8 cellular contexts compared by ENCODE assay signal in genomic region chr15:68820205-68820588, GRCh38. TPM values are rescaled to one million over a fixed set of nuclear protein-coding genes. Genes with fewer than 3 reads are reported as not detected.
DNase-seq lines count a peak whose midpoint lies in the region; ATAC-seq and TF ChIP-seq lines count a peak whose summit lies in the region.

No MANE protein-coding gene starts in this region.

- H3K36me3 Mint-ChIP-seq in GM23338 (ENCODE audit: low read depth): peaks cover 20% of the 10 kb centered on the region

- H3K27me3 Mint-ChIP-seq in GM23338 (ENCODE audit: insufficient read depth, low read depth, poor library complexity): peaks cover 55% of the 10 kb centered on the region

- peaks cover 44% of the 10 kb centered on the region for H4K20me1 ChIP-seq in GM23338 (replicated peaks; ENCODE audit: insufficient read depth)
- peaks cover 16% of the 10 kb centered on the region for H4K20me1 ChIP-seq in PC-9 (ENCODE audit: insufficient read depth)

- CTCF ChIA-PET in PC-9 (lab: Charles Lee): no interaction called here

- H3K27ac ChIP-seq in GM23338 (ENCODE audit: low read depth): peak overlapping the region; percentile 97
- peak overlapping the region; percentile 87 for H3K27ac ChIP-seq in PC-9
- H3K27ac ChIP-seq in cardiac muscle cell: peak overlapping the region; percentile 99

- peak overlapping the region; percentile 95 for H3K4me3 Mint-ChIP-seq in GM23338

- H3K27ac Mint-ChIP-seq in GM23338: peak overlapping the region; percentile 99

- H3K9me3 Mint-ChIP-seq in GM23338: no peaks in the 10 kb centered on the region; the same call in 2 of the 3 replicates

- H2AFZ ChIP-seq in GM23338: no peak overlapping the region
- peak overlapping the region; percentile 75 for H2AFZ ChIP-seq in PC-9

- H3F3A ChIP-seq in GM23338 (replicated peaks; ENCODE audit: low read depth) (peaks cover 4% of the 10 kb centered on the region; the same call in 1 of the 2 replicates), PC-9 (ENCODE audit: insufficient read depth, low read depth) (peaks cover 14% of the 10 kb centered on the region; the same call in 1 of the 2 replicates)

- ATAC-seq in GM23338 (no peak), GM18909 (IDR thresholded peaks at IDR 0.05; ENCODE audit: poor library complexity, unreplicated experiment) (no peak), GM21447 (IDR thresholded peaks at IDR 0.05; ENCODE audit: unreplicated experiment) (no peak)

- H3K9me3 ChIP-seq in PC-9 (ENCODE audit: insufficient read depth, low read depth) (no peaks in the 10 kb centered on the region), cardiac muscle cell (ENCODE audit: low read depth) (no peaks in the 10 kb centered on the region)

- H3K27me3 ChIP-seq in GM23338 (ENCODE audit: insufficient read depth): peaks cover 47% of the 10 kb centered on the region
- no peaks in the 10 kb centered on the region for H3K27me3 ChIP-seq in PC-9 (ENCODE audit: insufficient read depth, low read depth)
- H3K27me3 ChIP-seq in cardiac muscle cell: no peaks in the 10 kb centered on the region

- H3K4me2 ChIP-seq in GM23338: peak overlapping the region; percentile 100
- H3K4me2 ChIP-seq in PC-9: peak overlapping the region; percentile 73

- BruUV-seq in PC-9 (replicated peaks; lab: Mats Ljungman, UMichigan): no TSS peak

- TF ChIP-seq CTCF in GM23338 (conservative IDR thresholded peaks at IDR 0.05; ENCODE audit: low read depth in 2 of 2): no peak
- no peak for TF ChIP-seq CTCF in PC-9 (conservative IDR thresholded peaks at IDR 0.05)
- TF ChIP-seq CTCF in cardiac muscle cell (IDR thresholded peaks at IDR 0.05; ENCODE audit: low read depth, low read length): no peak
- TF ChIP-seq CTCF in retinal pigment epithelial cell (conservative IDR thresholded peaks at IDR 0.05; ENCODE audit: low read depth, low read length): no peak

- intact Hi-C loops in PC-9 (cut with micrococcal nuclease; ENCODE audit: unreplicated experiment): loop anchor here (2.0 kb wide), 1 partner anchor 55 kb away; no protein-coding TSS in a partner anchor

- peaks cover 40% of the 10 kb centered on the region for H3K4me1 ChIP-seq in GM23338 (ENCODE audit: insufficient read depth)
- H3K4me1 ChIP-seq in PC-9 (replicated peaks; ENCODE audit: insufficient read depth): peaks cover 30% of the 10 kb centered on the region
- peaks cover 12% of the 10 kb centered on the region for H3K4me1 ChIP-seq in cardiac muscle cell (ENCODE audit: low read depth)

- no peaks in the 10 kb centered on the region for H3K36me3 ChIP-seq in GM23338 (ENCODE audit: insufficient read depth)
- no peaks in the 10 kb centered on the region; the same call in 1 of the 2 replicates for H3K36me3 ChIP-seq in PC-9 (ENCODE audit: low read depth)
- H3K36me3 ChIP-seq in cardiac muscle cell: no peaks in the 10 kb centered on the region

- H3K9me2 ChIP-seq in GM23338 (ENCODE audit: insufficient read depth) (no peaks in the 10 kb centered on the region), PC-9 (ENCODE audit: insufficient read depth) (no peaks in the 10 kb centered on the region)

- H3K4me3 ChIP-seq in GM23338: peak overlapping the region; percentile 99
- peak overlapping the region; percentile 89 for H3K4me3 ChIP-seq in PC-9
- H3K4me3 ChIP-seq in cardiac muscle cell: peak overlapping the region; percentile 96
- H3K4me3 ChIP-seq in retinal pigment epithelial cell (ENCODE audit: low read length): peak overlapping the region; percentile 91

- no peak for DNase-seq in GM23338 (ENCODE audit: low spot score)
- peak in 1 of 2 experiments; percentile 16 for DNase-seq in PC-9
- peak; percentile 60 for DNase-seq in activated gamma-delta T cell treated with Interleukin-2 at 50 U/mL for 16 hours
- peak; percentile 50 for DNase-seq in cardiac muscle cell (ENCODE audit: low read depth in 1 of 2, low spot score in 1 of 2)
- DNase-seq in retinal pigment epithelial cell (ENCODE audit: low read depth): no peak
- DNase-seq in DMS153 (lab: John Stamatoyannopoulos, UW): no peak

- H3K79me2 ChIP-seq in GM23338 (replicated peaks; ENCODE audit: insufficient read depth) (peaks cover 68% of the 10 kb centered on the region), PC-9 (ENCODE audit: low read depth) (peaks cover 79% of the 10 kb centered on the region)

- POLR2A ChIA-PET in PC-9 (lab: Charles Lee; ENCODE audit: unreplicated experiment): no interaction called here

- H3K4me1 Mint-ChIP-seq in GM23338: peaks cover 34% of the 10 kb centered on the region

TF ChIP-seq in GM23338, 12 proteins besides CTCF, POLR2A, EP300 and RAD21:
- no peak for TF ChIP-seq ZNF462 (CRISPR knock-in tag; IDR thresholded peaks at IDR 0.05)
- no peak; the same call in 1 of the 2 replicates for TF ChIP-seq POLR2AphosphoS5 (IDR thresholded peaks at IDR 0.05; ENCODE audit: low read depth)
- no peak for TF ChIP-seq STAT1 (IDR thresholded peaks at IDR 0.05; ENCODE audit: unreplicated experiment)
- no peak for TF ChIP-seq EZH2 (IDR thresholded peaks at IDR 0.05; ENCODE audit: low read depth, unreplicated experiment)
- TF ChIP-seq NANOG (IDR thresholded peaks at IDR 0.05; ENCODE audit: borderline replicate concordance): no peak

RNA-seq across cellular contexts. Expression of gene ANP32A, which starts 0.5 kb away (rescaled TPM):
- 190 and 204 TPM in 2 replicates for total RNA-seq in GM23338 (2014; rRNA removed; shearing (Covaris generic))
- polyA plus RNA-seq in GM23338 (2016; fragmentation: Nextera tagmentation; extraction: Ambion mirVana) (291 and 304 TPM in 2 replicates), cardiac muscle cell (278 and 318 TPM in 2 replicates)
- total RNA-seq in PC-9 (2021) (151 and 182 TPM in 2 replicates), cardiac muscle cell (140 and 144 TPM in 2 replicates)

Comparison
In these comparisons a context has a peak if more than half of its experiments do, and no peak if none do; other contexts are left out.
1. DNase-seq: peak in activated gamma-delta T cell treated with Interleukin-2 at 50 U/mL for 16 hours (single experiment) and cardiac muscle cell (2 of 2); none in GM23338 (single experiment), retinal pigment epithelial cell (single experiment) and DMS153 (single experiment).
2. Peak in every context shown above with its lines, with median percentiles within 50 percentile points of each other: H3K27ac ChIP-seq and H3K4me3 ChIP-seq.